11 cellular contexts compared by ENCODE assay signal in genomic region chr6:165573671-165574070, GRCh38.
A peak's percentile ranks its signal among the peaks of the same experiment; 100 is the strongest.
DNase-seq lines count a peak whose midpoint lies in the region.
"Had no signal": no experiment of that assay in that cellular context is flagged by ENCODE, and none has a peak within 500 bp of the region (broad histone marks: within the 10 kb centered on the region; RNA-seq: fewer than 3 reads in every experiment).

No MANE protein-coding gene starts in this region.

- DNase-seq in M059J (ENCODE audit: low read depth) (peak; percentile 53), cerebellar cortex (ENCODE audit: low spot score) (peak; percentile 24), kidney tubule cell (ENCODE audit: low spot score) (peak; percentile 71), smooth muscle cell of the brain vasculature (ENCODE audit: low read depth, low spot score) (peak; percentile 89), head of caudate nucleus (no peak), SIG-M5 (lab: John Stamatoyannopoulos, UW) (no peak), NCI-H1417 treated with DMSO at 0.1 percent for 48 hours (lab: John Stamatoyannopoulos, UW) (no peak), NAMALWA (ENCODE audit: low spot score) (no peak)
- DNase-seq: activated CD4-positive, alpha-beta T cell treated with anti-CD3 and anti-CD28 coated beads for 36 hours; immature natural killer cell; stimulated activated CD4-positive, alpha-beta T cell treated with anti-CD3 and anti-CD28 coated beads, Interleukin-1b, Interleukin-23, amount 100 ng/mL, for 48 hours had no signal

- intact Hi-C loops in head of caudate nucleus (cut with DNase I) = no loop called here

Comparison
In these comparisons a context has a peak if more than half of its experiments do, and no peak if none do; other contexts are left out.
1. DNase-seq: peak in M059J (single experiment), cerebellar cortex (single experiment), kidney tubule cell (single experiment) and smooth muscle cell of the brain vasculature (single experiment); none in head of caudate nucleus (0 of 42), SIG-M5 (single experiment), NCI-H1417 treated with DMSO at 0.1 percent for 48 hours (single experiment) and NAMALWA (single experiment).